ENCODE assay signal across 8 cellular contexts in genomic region chr4:118850813-118851173, GRCh38. TPM values are rescaled to one million over a fixed set of nuclear protein-coding genes. Genes with fewer than 3 reads are reported as not detected.
DNase-seq lines count a peak whose midpoint lies in the region; ATAC-seq and TF ChIP-seq lines count a peak whose summit lies in the region.

No MANE protein-coding gene starts in this region.

- TF ChIP-seq POLR2A in erythroblast (IDR thresholded peaks at IDR 0.05; ENCODE audit: low read length), result no peak

- TF ChIP-seq CTCF in brain microvascular endothelial cell (IDR thresholded peaks at IDR 0.05; ENCODE audit: low read depth, low read length, missing control alignments), result no peak
- no peak for TF ChIP-seq CTCF in natural killer cell (IDR thresholded peaks at IDR 0.05)

- H3K4me1 Mint-ChIP-seq in natural killer cell, result peaks cover 15 to 16% of the 10 kb centered on the region in 2 donors

- H3K4me3 Mint-ChIP-seq in natural killer cell, result peak overlapping the region; percentile 94

- peak overlapping the region; percentile 38 for H3K4me3 ChIP-seq in brain microvascular endothelial cell (ENCODE audit: low read depth, low read length)

- DNase-seq in brain microvascular endothelial cell, result no peak
- no peak for DNase-seq in natural killer cell
- DNase-seq in NCI-H1436 (lab: John Stamatoyannopoulos, UW), result no peak
- DNase-seq in activated effector memory CD4-positive, alpha-beta T cell treated with anti-CD3 and anti-CD28 coated beads, Interleukin-2, amount 50 U/mL, for 16 hours, result no peak
- no peak for DNase-seq in erythroblast (lab: John Stamatoyannopoulos, UW)
- DNase-seq in cortex of kidney (lab: John Stamatoyannopoulos, UW), result no peak

- H3K27ac ChIP-seq in brain microvascular endothelial cell, result no peak overlapping the region

- H3K27ac Mint-ChIP-seq in natural killer cell, result peak overlapping the region; percentile 75 to 95

- H3K27me3 ChIP-seq in brain microvascular endothelial cell (replicated peaks), result no peaks in the 10 kb centered on the region

- no peaks in the 10 kb centered on the region for H3K36me3 Mint-ChIP-seq in natural killer cell

- ATAC-seq in GM19397 (IDR thresholded peaks at IDR 0.05; ENCODE audit: unreplicated experiment), result peak; percentile 24
- peak; percentile 32 for ATAC-seq in HG03045 (IDR thresholded peaks at IDR 0.05; ENCODE audit: unreplicated experiment)
- ATAC-seq in natural killer cell, result peak in 2 of 3 donors; percentile 8 to 32

- peaks cover 6 to 22% of the 10 kb centered on the region in 2 donors for H3K27me3 Mint-ChIP-seq in natural killer cell (ENCODE audit: low read depth in 2 of 2)

- H3K36me3 ChIP-seq in brain microvascular endothelial cell (replicated peaks), result no peaks in the 10 kb centered on the region

- intact Hi-C loops in natural killer cell (cut with micrococcal nuclease), result no loop called here

- in situ Hi-C loops in brain microvascular endothelial cell (cut with HindIII; ENCODE audit: low pct_ligation_motif_present, low sequenced_read_pairs), result no loop called here

- peaks cover 0 to 2% of the 10 kb centered on the region in 2 donors for H3K9me3 Mint-ChIP-seq in natural killer cell

RNA-seq across cellular contexts. Expression of gene SEC24D, which starts 14.9 kb away (rescaled TPM):
- 10 to 100 TPM; 32.7 to 50.2 (median 35.2) TPM for total RNA-seq in natural killer cell

RNA-seq across cellular contexts. Expression of gene SYNPO2, which starts 37.9 kb away (rescaled TPM):
- total RNA-seq in natural killer cell, result under 1 TPM; 0.18 to 0.85 (median 0.56) TPM
